ENCODE assay signal across 8 cellular contexts in the genomic region with DNA sequence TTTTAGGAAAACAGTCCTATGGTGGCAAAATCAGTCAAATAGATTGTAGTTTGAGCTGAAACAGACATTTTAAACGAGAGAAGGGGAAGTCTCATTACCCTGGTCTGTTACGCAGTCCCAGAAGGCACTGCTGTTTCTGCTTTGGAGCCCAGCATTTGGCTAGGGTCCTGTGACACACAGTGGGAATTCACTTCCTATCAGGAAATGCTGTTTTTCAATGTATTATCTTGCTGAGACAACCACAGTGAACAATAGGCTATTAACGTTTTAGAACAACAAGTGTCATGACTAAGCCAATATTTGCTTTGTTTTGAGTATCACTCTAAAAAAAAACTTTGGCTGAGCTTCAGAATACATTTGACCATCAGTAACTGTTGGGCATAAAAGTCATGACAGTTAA.
A peak's percentile ranks its signal among the peaks of the same experiment; 100 is the strongest.
DNase-seq lines count a peak whose midpoint lies in the region; ATAC-seq lines count a peak whose summit lies in the region.

No MANE protein-coding gene starts in this region.

- peak; percentile 14 for DNase-seq in GDM1 (lab: John Stamatoyannopoulos, UW)
- peak; percentile 43 for DNase-seq in NCI-H69 (lab: John Stamatoyannopoulos, UW)
- DNase-seq in dermis microvascular lymphatic vessel endothelial cell (ENCODE audit: low read depth in 2 of 2), result peak; percentile 98 to 99
- DNase-seq in myocyte (ENCODE audit: low read depth), result peak; percentile 53
- no peak for DNase-seq in SW 1271 (lab: John Stamatoyannopoulos, UW)
- no peak for DNase-seq in NCI-H2171 (lab: John Stamatoyannopoulos, UW)

- ATAC-seq in GM18907 (IDR thresholded peaks at IDR 0.05; ENCODE audit: unreplicated experiment) (no peak), GM19463 (IDR thresholded peaks at IDR 0.05; ENCODE audit: unreplicated experiment) (no peak)

Comparison
In these comparisons a context has a peak if more than half of its experiments do, and no peak if none do; other contexts are left out.
1. DNase-seq: peak in GDM1 (single experiment), NCI-H69 (single experiment), dermis microvascular lymphatic vessel endothelial cell (2 of 2) and myocyte (single experiment); none in SW 1271 (0 of 2) and NCI-H2171 (single experiment).